Comparison of ENCODE assay signal across 8 cellular contexts in the genomic region with DNA sequence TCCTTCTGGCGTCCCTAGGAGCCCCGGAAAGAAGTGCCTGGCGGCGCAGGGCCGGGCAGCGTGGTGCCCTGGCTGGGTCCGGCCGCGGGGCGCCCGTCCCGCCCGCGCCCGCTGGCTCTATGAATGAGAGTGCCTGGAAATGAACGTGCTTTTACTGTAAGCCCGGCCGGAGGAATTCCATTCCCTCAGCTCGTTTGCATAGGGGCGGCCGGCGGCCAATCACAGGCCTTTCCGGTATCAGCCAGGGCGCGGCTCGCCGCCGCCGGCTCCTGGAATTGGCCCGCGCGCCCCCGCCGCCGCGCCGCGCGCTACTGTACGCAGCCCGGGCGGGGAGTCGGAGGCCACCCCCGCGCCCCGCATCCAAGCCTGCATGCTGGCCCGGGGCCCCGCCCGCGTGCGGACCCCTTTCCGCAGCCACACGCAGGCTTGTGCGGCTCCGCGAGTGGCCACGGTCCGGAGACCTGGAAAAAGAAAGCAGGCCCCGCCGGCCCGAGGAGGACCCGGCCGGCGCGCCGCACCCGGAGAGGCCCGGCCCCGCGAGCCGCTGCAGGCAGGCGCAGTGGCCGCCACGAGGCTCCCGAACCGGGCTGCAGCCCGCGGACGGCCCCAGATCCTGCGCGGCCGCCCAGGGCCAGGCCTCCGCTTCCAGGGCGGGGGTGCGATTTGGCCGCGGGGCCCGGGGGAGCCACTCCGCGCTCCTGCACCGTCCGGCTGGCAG.
DNase-seq lines count a peak whose midpoint lies in the region; ATAC-seq and TF ChIP-seq lines count a peak whose summit lies in the region.

No MANE protein-coding gene starts in this region.

- no peaks in the 10 kb centered on the region for H3K9me2 ChIP-seq in hepatocyte (replicated peaks; ENCODE audit: insufficient read depth)

- H3K4me3 ChIP-seq in ascending aorta (peak overlapping the region; percentile 77 to 85), hepatocyte (peak overlapping the region; percentile 87)

- H4K20me1 ChIP-seq in hepatocyte (ENCODE audit: insufficient read depth, poor library complexity, severe bottlenecking) = peaks cover 3% of the 10 kb centered on the region

- H3K27ac ChIP-seq in ascending aorta (peak overlapping the region; percentile 86 to 94), hepatocyte (peak overlapping the region; percentile 99)

- peaks cover 38% of the 10 kb centered on the region for H3K79me2 ChIP-seq in hepatocyte

- H3K4me1 ChIP-seq in ascending aorta (peaks cover 4 to 24% of the 10 kb centered on the region in 2 donors), hepatocyte (ENCODE audit: insufficient read depth) (peaks cover 3% of the 10 kb centered on the region)

- intact Hi-C loops in ascending aorta (cut with DNase I) = loop anchor here (2.0 to 10.0 kb wide), 8 partner anchors 81 to 1434 kb away; partner anchors contain the start of genes MORC3 and SETD4

- H3K4me1 Mint-ChIP-seq in T-helper 17 cell = peaks cover 32% of the 10 kb centered on the region

- ATAC-seq in GM18498 (IDR thresholded peaks at IDR 0.05; ENCODE audit: unreplicated experiment) (peak; percentile 67), HG02885 (IDR thresholded peaks at IDR 0.05; ENCODE audit: poor library complexity, unreplicated experiment) (peak; percentile 63), T-helper 17 cell (peak; percentile 44)

- no peaks in the 10 kb centered on the region for H3K27me3 Mint-ChIP-seq in T-helper 17 cell

- H3K27ac Mint-ChIP-seq in T-helper 17 cell = peak overlapping the region; percentile 100

- peaks cover 4% of the 10 kb centered on the region for H3K27me3 ChIP-seq in ascending aorta
- peaks cover 27% of the 10 kb centered on the region for H3K27me3 ChIP-seq in hepatocyte

- H3K4me3 Mint-ChIP-seq in T-helper 17 cell = peak overlapping the region; percentile 99

- H3K36me3 ChIP-seq in ascending aorta = no peaks in the 10 kb centered on the region
- no peaks in the 10 kb centered on the region for H3K36me3 ChIP-seq in hepatocyte (replicated peaks; ENCODE audit: insufficient read depth, low read depth)

- H3K4me2 ChIP-seq in hepatocyte = peak overlapping the region; percentile 97

- H3K9me3 ChIP-seq in T-helper 17 cell (ENCODE audit: control insufficient read depth, low read length, poor library complexity, severe bottlenecking) = no peaks in the 10 kb centered on the region
- no peaks in the 10 kb centered on the region for H3K9me3 ChIP-seq in ascending aorta
- H3K9me3 ChIP-seq in hepatocyte (ENCODE audit: low read depth) = no peaks in the 10 kb centered on the region

- 1% methylated on average over 60 of the region's 92 CpGs for WGBS in hepatocyte (ENCODE audit: low lambda C conversion rate, missing lambda C conversion rate)

- TF ChIP-seq CTCF in ascending aorta (IDR thresholded peaks at IDR 0.05) (peak in 1 of 3 experiments; percentile 3), hepatocyte (IDR thresholded peaks at IDR 0.05; ENCODE audit: poor library complexity) (no peak)

- peak; percentile 88 for DNase-seq in NCI-H1694 (lab: John Stamatoyannopoulos, UW)
- DNase-seq in T-helper 17 cell = peak; percentile 49 to 68 (median 67)
- peak; percentile 86 to 96 for DNase-seq in ascending aorta (ENCODE audit: low spot score in 2 of 2)
- peak; percentile 97 for DNase-seq in hepatocyte (ENCODE audit: low spot score)
- peak; percentile 91 for DNase-seq in retina
- no peak for DNase-seq in cortex of kidney (lab: John Stamatoyannopoulos, UW)

- H2AFZ ChIP-seq in hepatocyte = peak overlapping the region; percentile 87

- H3K36me3 Mint-ChIP-seq in T-helper 17 cell (ENCODE audit: low read depth) = peaks cover 3% of the 10 kb centered on the region
